In genomic region chr12:124426594-124427550, GRCh38 we compare ENCODE assay signal across 1 cellular context.
A peak's percentile ranks its signal among the peaks of the same experiment; 100 is the strongest.
TF ChIP-seq lines count a peak whose summit lies in the region.

No MANE protein-coding gene starts in this region.

TF ChIP-seq in K562, 482 proteins besides CTCF, POLR2A, EP300 and RAD21:
- TF ChIP-seq E2F1 (CRISPR knock-in tag; IDR thresholded peaks at IDR 0.05) (no peak), HMG20A (CRISPR knock-in tag; conservative IDR thresholded peaks at IDR 0.05) (no peak), NR2C2 (CRISPR knock-in tag; IDR thresholded peaks at IDR 0.05) (no peak), NR2C2 (tag; IDR thresholded peaks at IDR 0.05) (no peak), POLR2G (IDR thresholded peaks at IDR 0.05; ENCODE audit: low read depth, low read length) (peak; percentile 40; the same call in 1 of the 2 replicates), MAFG (tag; conservative IDR thresholded peaks at IDR 0.05) (no peak), ZBTB33 (CRISPR knock-in tag; IDR thresholded peaks at IDR 0.05) (peak; percentile 76; the same call in 1 of the 2 replicates)
